In the genomic region with DNA sequence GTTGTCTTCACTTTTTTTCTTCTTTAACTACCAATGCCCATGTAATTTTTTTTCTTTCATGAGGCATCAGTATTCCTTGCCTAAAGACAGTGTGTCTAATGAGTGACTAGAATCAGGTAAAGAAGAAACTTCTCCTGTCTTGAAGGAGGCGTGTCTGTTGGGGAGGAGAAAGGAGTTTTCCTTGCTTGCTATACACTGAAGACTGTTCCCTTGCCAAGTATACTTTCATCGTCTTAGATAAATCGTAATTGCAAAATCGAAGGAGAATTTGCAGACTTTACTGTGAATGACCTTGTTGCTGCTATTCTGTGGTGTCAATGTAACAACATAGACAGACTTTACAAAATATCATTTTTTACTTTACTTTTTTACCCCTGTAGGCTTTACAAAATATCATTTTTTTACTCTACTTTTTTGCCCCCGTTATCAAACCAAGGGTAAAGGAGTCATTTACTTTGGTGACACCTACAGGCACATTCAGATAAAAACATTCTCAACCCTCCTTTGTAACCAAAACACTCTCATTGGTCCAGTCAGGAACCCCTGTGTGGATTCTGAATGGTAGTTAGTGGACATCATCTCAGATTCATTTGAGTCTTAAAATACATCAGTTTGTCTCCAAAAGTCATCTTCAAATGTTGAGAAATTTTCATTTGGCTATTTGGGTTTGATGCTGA, we compare ENCODE assay signal across 8 cellular contexts.
DNase-seq lines count a peak whose midpoint lies in the region; ATAC-seq, FAIRE-seq and TF ChIP-seq lines count a peak whose summit lies in the region.

No MANE protein-coding gene starts in this region.

- no peak overlapping the region for H3K4me3 ChIP-seq in GM12864 (ENCODE audit: low read depth, low read length)
- no peak overlapping the region for H3K4me3 ChIP-seq in GM23248
- H3K4me3 ChIP-seq in left ventricle myocardium inferior = no peak overlapping the region
- no peak overlapping the region for H3K4me3 ChIP-seq in Peyer's patch

- peak overlapping the region; percentile 52; the same call in 1 of the 2 replicates for H3K27ac ChIP-seq in GM23248
- H3K27ac ChIP-seq in left ventricle myocardium inferior (replicated peaks) = no peak overlapping the region
- H3K27ac ChIP-seq in Peyer's patch = no peak overlapping the region

- TF ChIP-seq POLR2A in H54 (IDR thresholded peaks at IDR 0.05; ENCODE audit: low read depth, low read length) (no peak), Peyer's patch (IDR thresholded peaks at IDR 0.05) (no peak)

- in situ Hi-C loops in GM23248 (cut with MboI) = loop anchor here (10.0 kb wide), 1 partner anchor 226 kb away; no protein-coding TSS in a partner anchor

- intact Hi-C loops in left ventricle myocardium inferior (cut with micrococcal nuclease) = no loop called here

- H3K27me3 ChIP-seq in GM23248 (replicated peaks; ENCODE audit: insufficient read depth) = no peaks in the 10 kb centered on the region
- no peaks in the 10 kb centered on the region for H3K27me3 ChIP-seq in left ventricle myocardium inferior (ENCODE audit: low read depth)
- no peaks in the 10 kb centered on the region for H3K27me3 ChIP-seq in Peyer's patch

- WGBS in GM23248 (ENCODE audit: low coverage in 1 of 2, low lambda C conversion rate in 2 of 2, missing lambda C conversion rate in 2 of 2), 2 experiments = 72 to 78% methylated on average over 5 of the region's 5 CpGs

- H3K36me3 ChIP-seq in GM23248 (ENCODE audit: low read depth) (no peaks in the 10 kb centered on the region), left ventricle myocardium inferior (no peaks in the 10 kb centered on the region), Peyer's patch (no peaks in the 10 kb centered on the region)

- no peak for DNase-seq in GM12864 (ENCODE audit: low read depth)
- no peak for DNase-seq in GM23248
- DNase-seq in NOMO-1 treated with DMSO at 0.1 percent for 48 hours (lab: John Stamatoyannopoulos, UW; ENCODE audit: unreplicated experiment) = peak; percentile 32
- no peak for DNase-seq in left ventricle myocardium inferior
- no peak for DNase-seq in H54 (ENCODE audit: insufficient read length, low spot score)
- DNase-seq in Peyer's patch = no peak
- no peak for DNase-seq in effector CD8-positive, alpha-beta T cell (lab: John Stamatoyannopoulos, UW)

- H4K20me1 ChIP-seq in GM23248 (ENCODE audit: insufficient read depth) = no peaks in the 10 kb centered on the region

- no peak for ATAC-seq in HG03025 (IDR thresholded peaks at IDR 0.05; ENCODE audit: low FRiP score, unreplicated experiment)

- H3K9me3 ChIP-seq in GM23248 (ENCODE audit: low read depth) = no peaks in the 10 kb centered on the region
- no peaks in the 10 kb centered on the region for H3K9me3 ChIP-seq in left ventricle myocardium inferior (replicated peaks)
- no peaks in the 10 kb centered on the region for H3K9me3 ChIP-seq in Peyer's patch

- FAIRE-seq in H54 (lab: Jason Lieb, UNC) = no peak

- H3K79me2 ChIP-seq in GM23248 (ENCODE audit: insufficient read depth) = no peaks in the 10 kb centered on the region

- H3K4me2 ChIP-seq in GM23248 (ENCODE audit: unreplicated experiment) = peak overlapping the region; percentile 56

- peaks cover 39% of the 10 kb centered on the region for H3F3A ChIP-seq in GM23248 (ENCODE audit: insufficient read depth)

- H2AFZ ChIP-seq in GM23248 = no peak overlapping the region

- 0 out of 2 replicates have a peak, but pooled peaks cover 3% of the 10 kb centered on the region for H3K9me2 ChIP-seq in GM23248 (ENCODE audit: insufficient read depth)

- TF ChIP-seq CTCF in GM12864 (IDR thresholded peaks at IDR 0.05; ENCODE audit: low read depth, low read length, missing control alignments) (peak; percentile 38), left ventricle myocardium inferior (IDR thresholded peaks at IDR 0.05; ENCODE audit: borderline replicate concordance) (peak; percentile 56), Peyer's patch (IDR thresholded peaks at IDR 0.05) (peak in 3 of 6 experiments; percentile 30 to 48 (median 34))

- H3K9ac ChIP-seq in GM23248 = 0 out of 2 replicates have a peak overlapping the region, but pooled peaks have one; percentile 26

- H3K4me1 ChIP-seq in GM23248 (ENCODE audit: insufficient read depth) = peaks cover 58% of the 10 kb centered on the region
- H3K4me1 ChIP-seq in left ventricle myocardium inferior = peaks cover 8% of the 10 kb centered on the region
- H3K4me1 ChIP-seq in Peyer's patch = no peaks in the 10 kb centered on the region
